Comparison of ENCODE assay signal across 11 cellular contexts in genomic region chr15:92989469-92989868, GRCh38.
DNase-seq lines count a peak whose midpoint lies in the region; ATAC-seq and TF ChIP-seq lines count a peak whose summit lies in the region.
"Had no signal": no experiment of that assay in that cellular context is flagged by ENCODE, and none has a peak within 500 bp of the region (broad histone marks: within the 10 kb centered on the region; RNA-seq: fewer than 3 reads in every experiment).

No MANE protein-coding gene starts in this region.

- H3K4me1 Mint-ChIP-seq in activated naive CD8-positive, alpha-beta T cell treated with anti-CD3 and anti-CD28 coated beads, Interleukin-2, amount 50 U/mL, for 24 hours, result peaks cover 8% of the 10 kb centered on the region

- intact Hi-C loops in tibial artery (cut with DNase I; ENCODE audit: low total_unique reads), result loop anchor here (10.0 kb wide), 1 partner anchor 195 kb away; no protein-coding TSS in a partner anchor

- H3K9me3 ChIP-seq in tibial artery, result no peaks in the 10 kb centered on the region

- H3K27me3 ChIP-seq in tibial artery, result no peaks in the 10 kb centered on the region
- H3K27me3 ChIP-seq: foreskin keratinocyte had no signal

- no peak overlapping the region for H3K27ac ChIP-seq in tibial artery
- H3K27ac ChIP-seq: C4-2B, foreskin keratinocyte had no signal

- peak; percentile 14 for DNase-seq in GM12865 (ENCODE audit: low read depth)
- DNase-seq in activated naive CD8-positive, alpha-beta T cell treated with anti-CD3 and anti-CD28 coated beads, Interleukin-2, amount 50 U/mL, for 24 hours, result no peak
- DNase-seq in mucosa of gallbladder (ENCODE audit: low spot score), result no peak
- DNase-seq in tibial artery, result no peak
- no peak for DNase-seq in DMS79 (lab: John Stamatoyannopoulos, UW)
- no peak for DNase-seq in GM10248 (ENCODE audit: extremely low spot score)
- DNase-seq: foreskin keratinocyte, MM.1S had no signal

- no peak overlapping the region for H3K4me3 Mint-ChIP-seq in activated naive CD8-positive, alpha-beta T cell treated with anti-CD3 and anti-CD28 coated beads, Interleukin-2, amount 50 U/mL, for 24 hours

- H3K27me3 Mint-ChIP-seq in activated naive CD8-positive, alpha-beta T cell treated with anti-CD3 and anti-CD28 coated beads, Interleukin-2, amount 50 U/mL, for 24 hours, result no peaks in the 10 kb centered on the region

- H3K4me3 ChIP-seq in GM12865 (ENCODE audit: low read depth, low read length) (no peak overlapping the region), tibial artery (no peak overlapping the region)

- POLR2A ChIA-PET in GM10248 (lab: Yijun Ruan, JAX), result no interaction called here

- H3K36me3 Mint-ChIP-seq in activated naive CD8-positive, alpha-beta T cell treated with anti-CD3 and anti-CD28 coated beads, Interleukin-2, amount 50 U/mL, for 24 hours (ENCODE audit: low read depth), result peaks cover 52% of the 10 kb centered on the region

- peak overlapping the region; percentile 8 for H3K27ac Mint-ChIP-seq in activated naive CD8-positive, alpha-beta T cell treated with anti-CD3 and anti-CD28 coated beads, Interleukin-2, amount 50 U/mL, for 24 hours

- H3K36me3 ChIP-seq in tibial artery, result peaks cover 65 to 91% (median 81%) of the 10 kb centered on the region in 3 donors

- peak; percentile 68 for ATAC-seq in GM19324 (IDR thresholded peaks at IDR 0.05; ENCODE audit: low FRiP score, unreplicated experiment)
- peak; percentile 87 for ATAC-seq in HG02981 (IDR thresholded peaks at IDR 0.05; ENCODE audit: unreplicated experiment)
- ATAC-seq in activated naive CD8-positive, alpha-beta T cell treated with anti-CD3 and anti-CD28 coated beads, Interleukin-2, amount 50 U/mL, for 24 hours, result no peak
- ATAC-seq: foreskin keratinocyte had no signal

- TF ChIP-seq CTCF in GM12865 (IDR thresholded peaks at IDR 0.05; ENCODE audit: insufficient read depth, low read depth, low read length, missing control alignments), result no peak
- no peak for TF ChIP-seq CTCF in tibial artery (IDR thresholded peaks at IDR 0.05)
- TF ChIP-seq CTCF in GM10248 (IDR thresholded peaks at IDR 0.05; ENCODE audit: control extremely low read depth, extremely low read depth, low read depth, missing control alignments), result no peak

- H3K4me1 ChIP-seq in tibial artery, result no peaks in the 10 kb centered on the region
- H3K4me1 ChIP-seq: foreskin keratinocyte had no signal

- H3K9me3 Mint-ChIP-seq in activated naive CD8-positive, alpha-beta T cell treated with anti-CD3 and anti-CD28 coated beads, Interleukin-2, amount 50 U/mL, for 24 hours, result no peaks in the 10 kb centered on the region

- CTCF ChIA-PET in GM10248 (lab: Yijun Ruan, JAX), result interaction anchor here (1.1 to 2.6 kb wide), 4 partner anchors 10 to 40 kb away, joined by 3 to 9 read pairs (median 4); no protein-coding TSS in a partner anchor
